In the genomic region with DNA sequence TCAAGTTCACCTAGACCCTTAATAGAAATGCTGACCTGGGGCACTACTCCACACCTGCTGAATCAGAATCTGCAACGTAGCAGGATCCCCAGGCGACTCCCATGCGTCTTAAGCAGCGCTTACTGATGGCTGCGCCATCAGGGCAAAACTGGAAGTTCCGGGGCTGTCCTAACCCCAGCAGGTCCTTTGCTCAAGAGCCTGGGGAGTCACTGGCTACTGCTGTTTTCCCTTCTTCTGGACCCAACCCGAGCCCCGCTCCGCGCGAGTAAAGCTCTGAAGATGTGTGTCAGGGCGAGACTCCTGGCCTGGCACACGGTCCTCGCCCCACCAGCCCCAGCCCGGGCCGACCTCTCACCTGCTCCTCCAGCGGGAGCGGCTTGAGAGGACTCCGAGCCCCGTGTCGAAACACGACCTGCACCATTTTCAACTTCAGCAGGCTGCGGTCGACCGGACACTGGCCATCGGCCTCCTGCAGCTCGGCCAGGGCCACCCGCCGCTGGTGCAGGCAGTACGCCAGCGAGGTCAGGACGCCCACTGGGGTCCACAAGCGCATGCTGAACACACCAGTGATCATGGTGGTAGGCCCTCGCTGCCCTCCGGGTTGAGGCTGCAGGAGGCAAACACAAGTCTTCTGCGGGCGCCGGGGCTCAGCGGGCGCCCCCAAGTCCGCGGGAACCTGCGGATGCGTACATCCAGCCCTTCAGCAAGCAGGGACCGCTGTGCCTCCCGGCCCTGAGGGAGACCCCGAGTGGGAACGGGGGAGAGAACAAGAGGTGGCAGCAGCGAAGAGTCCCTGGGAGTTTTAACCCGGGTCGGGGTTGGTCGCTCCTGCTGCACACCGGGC, we compare ENCODE assay signal across 1 cellular context.
TF ChIP-seq lines count a peak whose summit lies in the region.

No MANE protein-coding gene starts in this region.

TF ChIP-seq in GM12878, 131 proteins besides CTCF, POLR2A, EP300 and RAD21 (continued from another document):
- TF ChIP-seq, protein P1, sequence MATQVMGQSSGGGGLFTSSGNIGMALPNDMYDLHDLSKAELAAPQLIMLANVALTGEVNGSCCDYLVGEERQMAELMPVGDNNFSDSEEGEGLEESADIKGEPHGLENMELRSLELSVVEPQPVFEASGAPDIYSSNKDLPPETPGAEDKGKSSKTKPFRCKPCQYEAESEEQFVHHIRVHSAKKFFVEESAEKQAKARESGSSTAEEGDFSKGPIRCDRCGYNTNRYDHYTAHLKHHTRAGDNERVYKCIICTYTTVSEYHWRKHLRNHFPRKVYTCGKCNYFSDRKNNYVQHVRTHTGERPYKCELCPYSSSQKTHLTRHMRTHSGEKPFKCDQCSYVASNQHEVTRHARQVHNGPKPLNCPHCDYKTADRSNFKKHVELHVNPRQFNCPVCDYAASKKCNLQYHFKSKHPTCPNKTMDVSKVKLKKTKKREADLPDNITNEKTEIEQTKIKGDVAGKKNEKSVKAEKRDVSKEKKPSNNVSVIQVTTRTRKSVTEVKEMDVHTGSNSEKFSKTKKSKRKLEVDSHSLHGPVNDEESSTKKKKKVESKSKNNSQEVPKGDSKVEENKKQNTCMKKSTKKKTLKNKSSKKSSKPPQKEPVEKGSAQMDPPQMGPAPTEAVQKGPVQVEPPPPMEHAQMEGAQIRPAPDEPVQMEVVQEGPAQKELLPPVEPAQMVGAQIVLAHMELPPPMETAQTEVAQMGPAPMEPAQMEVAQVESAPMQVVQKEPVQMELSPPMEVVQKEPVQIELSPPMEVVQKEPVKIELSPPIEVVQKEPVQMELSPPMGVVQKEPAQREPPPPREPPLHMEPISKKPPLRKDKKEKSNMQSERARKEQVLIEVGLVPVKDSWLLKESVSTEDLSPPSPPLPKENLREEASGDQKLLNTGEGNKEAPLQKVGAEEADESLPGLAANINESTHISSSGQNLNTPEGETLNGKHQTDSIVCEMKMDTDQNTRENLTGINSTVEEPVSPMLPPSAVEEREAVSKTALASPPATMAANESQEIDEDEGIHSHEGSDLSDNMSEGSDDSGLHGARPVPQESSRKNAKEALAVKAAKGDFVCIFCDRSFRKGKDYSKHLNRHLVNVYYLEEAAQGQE (IDR thresholded peaks at IDR 0.05; ENCODE audit: low read depth, low read length): no peak
- TF ChIP-seq CREB1 (IDR thresholded peaks at IDR 0.05; ENCODE audit: low read depth) (0 out of 2 replicates have a peak, but pooled peaks have one; percentile 27), SP1 (IDR thresholded peaks at IDR 0.05; ENCODE audit: low read depth, low read length) (no peak), JUNB (IDR thresholded peaks at IDR 0.05) (no peak), KDM1A (IDR thresholded peaks at IDR 0.05; ENCODE audit: borderline replicate concordance) (no peak), SRF (IDR thresholded peaks at IDR 0.05; ENCODE audit: low read depth in 2 of 2, low read length in 2 of 2) (peak; percentile 49 to 93; a peak in 3 of 4 replicates), MTA3 (IDR thresholded peaks at IDR 0.05; ENCODE audit: borderline replicate concordance, low read length) (no peak), NRF1 (conservative IDR thresholded peaks at IDR 0.05; ENCODE audit: low read depth, low read length) (no peak), YY1 (IDR thresholded peaks at IDR 0.05; ENCODE audit: low read depth, low read length) (peak; percentile 47; the same call in 1 of the 2 replicates), MYC (IDR thresholded peaks at IDR 0.05; ENCODE audit: insufficient read depth, insufficient read length, insufficient replicate concordance, low read length, severe bottlenecking) (no peak), EGR1 (IDR thresholded peaks at IDR 0.05; ENCODE audit: borderline replicate concordance in 1 of 2, low read depth in 2 of 2, low read length in 2 of 2) (no peak), SMAD5 (IDR thresholded peaks at IDR 0.05; ENCODE audit: low read depth) (no peak), CHD2 (IDR thresholded peaks at IDR 0.05; ENCODE audit: borderline replicate concordance, low read depth, low read length) (no peak), FOXK2 (IDR thresholded peaks at IDR 0.05) (no peak), POLR2AphosphoS2 (IDR thresholded peaks at IDR 0.05; ENCODE audit: low read depth, low read length) (no peak), SIX5 (IDR thresholded peaks at IDR 0.05; ENCODE audit: low read depth, low read length, severe bottlenecking) (no peak), SMARCA5 (IDR thresholded peaks at IDR 0.05) (0 out of 2 replicates have a peak, but pooled peaks have one; percentile 10), NR2C1 (IDR thresholded peaks at IDR 0.05) (no peak), RCOR1 (conservative IDR thresholded peaks at IDR 0.05; ENCODE audit: low read depth, low read length) (no peak), YBX1 (IDR thresholded peaks at IDR 0.05) (no peak), RUNX3 (IDR thresholded peaks at IDR 0.05; ENCODE audit: low read length) (0 out of 2 replicates have a peak, but pooled peaks have one; percentile 2), SMC3 (IDR thresholded peaks at IDR 0.05; ENCODE audit: borderline replicate concordance, low read length) (no peak), ZZZ3 (IDR thresholded peaks at IDR 0.05; ENCODE audit: control insufficient read depth, insufficient read length, low read depth) (no peak), EED (IDR thresholded peaks at IDR 0.05; ENCODE audit: low read depth) (0 out of 2 replicates have a peak, but pooled peaks have one; percentile 9), CHD4 (IDR thresholded peaks at IDR 0.05) (no peak), HDAC2 (IDR thresholded peaks at IDR 0.05) (no peak), NR2C2 (IDR thresholded peaks at IDR 0.05; ENCODE audit: borderline replicate concordance, control insufficient read depth, insufficient read length, low read depth) (no peak), NR2F1 (conservative IDR thresholded peaks at IDR 0.05) (0 out of 2 replicates have a peak, but pooled peaks have one; percentile 28)
- TF ChIP-seq, protein P2, sequence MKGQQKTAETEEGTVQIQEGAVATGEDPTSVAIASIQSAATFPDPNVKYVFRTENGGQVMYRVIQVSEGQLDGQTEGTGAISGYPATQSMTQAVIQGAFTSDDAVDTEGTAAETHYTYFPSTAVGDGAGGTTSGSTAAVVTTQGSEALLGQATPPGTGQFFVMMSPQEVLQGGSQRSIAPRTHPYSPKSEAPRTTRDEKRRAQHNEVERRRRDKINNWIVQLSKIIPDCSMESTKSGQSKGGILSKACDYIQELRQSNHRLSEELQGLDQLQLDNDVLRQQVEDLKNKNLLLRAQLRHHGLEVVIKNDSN (IDR thresholded peaks at IDR 0.05; ENCODE audit: borderline replicate concordance, extremely low read length, insufficient read depth, low read depth, low read length): no peak
- TF ChIP-seq, protein P3, sequence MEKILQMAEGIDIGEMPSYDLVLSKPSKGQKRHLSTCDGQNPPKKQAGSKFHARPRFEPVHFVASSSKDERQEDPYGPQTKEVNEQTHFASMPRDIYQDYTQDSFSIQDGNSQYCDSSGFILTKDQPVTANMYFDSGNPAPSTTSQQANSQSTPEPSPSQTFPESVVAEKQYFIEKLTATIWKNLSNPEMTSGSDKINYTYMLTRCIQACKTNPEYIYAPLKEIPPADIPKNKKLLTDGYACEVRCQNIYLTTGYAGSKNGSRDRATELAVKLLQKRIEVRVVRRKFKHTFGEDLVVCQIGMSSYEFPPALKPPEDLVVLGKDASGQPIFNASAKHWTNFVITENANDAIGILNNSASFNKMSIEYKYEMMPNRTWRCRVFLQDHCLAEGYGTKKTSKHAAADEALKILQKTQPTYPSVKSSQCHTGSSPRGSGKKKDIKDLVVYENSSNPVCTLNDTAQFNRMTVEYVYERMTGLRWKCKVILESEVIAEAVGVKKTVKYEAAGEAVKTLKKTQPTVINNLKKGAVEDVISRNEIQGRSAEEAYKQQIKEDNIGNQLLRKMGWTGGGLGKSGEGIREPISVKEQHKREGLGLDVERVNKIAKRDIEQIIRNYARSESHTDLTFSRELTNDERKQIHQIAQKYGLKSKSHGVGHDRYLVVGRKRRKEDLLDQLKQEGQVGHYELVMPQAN (conservative IDR thresholded peaks at IDR 0.05): no peak
- TF ChIP-seq, protein P4, sequence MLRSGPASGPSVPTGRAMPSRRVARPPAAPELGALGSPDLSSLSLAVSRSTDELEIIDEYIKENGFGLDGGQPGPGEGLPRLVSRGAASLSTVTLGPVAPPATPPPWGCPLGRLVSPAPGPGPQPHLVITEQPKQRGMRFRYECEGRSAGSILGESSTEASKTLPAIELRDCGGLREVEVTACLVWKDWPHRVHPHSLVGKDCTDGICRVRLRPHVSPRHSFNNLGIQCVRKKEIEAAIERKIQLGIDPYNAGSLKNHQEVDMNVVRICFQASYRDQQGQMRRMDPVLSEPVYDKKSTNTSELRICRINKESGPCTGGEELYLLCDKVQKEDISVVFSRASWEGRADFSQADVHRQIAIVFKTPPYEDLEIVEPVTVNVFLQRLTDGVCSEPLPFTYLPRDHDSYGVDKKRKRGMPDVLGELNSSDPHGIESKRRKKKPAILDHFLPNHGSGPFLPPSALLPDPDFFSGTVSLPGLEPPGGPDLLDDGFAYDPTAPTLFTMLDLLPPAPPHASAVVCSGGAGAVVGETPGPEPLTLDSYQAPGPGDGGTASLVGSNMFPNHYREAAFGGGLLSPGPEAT (IDR thresholded peaks at IDR 0.05; ENCODE audit: low read depth): no peak
- TF ChIP-seq, protein P5, sequence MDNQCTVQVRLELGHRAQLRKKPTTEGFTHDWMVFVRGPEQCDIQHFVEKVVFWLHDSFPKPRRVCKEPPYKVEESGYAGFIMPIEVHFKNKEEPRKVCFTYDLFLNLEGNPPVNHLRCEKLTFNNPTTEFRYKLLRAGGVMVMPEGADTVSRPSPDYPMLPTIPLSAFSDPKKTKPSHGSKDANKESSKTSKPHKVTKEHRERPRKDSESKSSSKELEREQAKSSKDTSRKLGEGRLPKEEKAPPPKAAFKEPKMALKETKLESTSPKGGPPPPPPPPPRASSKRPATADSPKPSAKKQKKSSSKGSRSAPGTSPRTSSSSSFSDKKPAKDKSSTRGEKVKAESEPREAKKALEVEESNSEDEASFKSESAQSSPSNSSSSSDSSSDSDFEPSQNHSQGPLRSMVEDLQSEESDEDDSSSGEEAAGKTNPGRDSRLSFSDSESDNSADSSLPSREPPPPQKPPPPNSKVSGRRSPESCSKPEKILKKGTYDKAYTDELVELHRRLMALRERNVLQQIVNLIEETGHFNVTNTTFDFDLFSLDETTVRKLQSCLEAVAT (IDR thresholded peaks at IDR 0.05): no peak
- TF ChIP-seq, protein P6, sequence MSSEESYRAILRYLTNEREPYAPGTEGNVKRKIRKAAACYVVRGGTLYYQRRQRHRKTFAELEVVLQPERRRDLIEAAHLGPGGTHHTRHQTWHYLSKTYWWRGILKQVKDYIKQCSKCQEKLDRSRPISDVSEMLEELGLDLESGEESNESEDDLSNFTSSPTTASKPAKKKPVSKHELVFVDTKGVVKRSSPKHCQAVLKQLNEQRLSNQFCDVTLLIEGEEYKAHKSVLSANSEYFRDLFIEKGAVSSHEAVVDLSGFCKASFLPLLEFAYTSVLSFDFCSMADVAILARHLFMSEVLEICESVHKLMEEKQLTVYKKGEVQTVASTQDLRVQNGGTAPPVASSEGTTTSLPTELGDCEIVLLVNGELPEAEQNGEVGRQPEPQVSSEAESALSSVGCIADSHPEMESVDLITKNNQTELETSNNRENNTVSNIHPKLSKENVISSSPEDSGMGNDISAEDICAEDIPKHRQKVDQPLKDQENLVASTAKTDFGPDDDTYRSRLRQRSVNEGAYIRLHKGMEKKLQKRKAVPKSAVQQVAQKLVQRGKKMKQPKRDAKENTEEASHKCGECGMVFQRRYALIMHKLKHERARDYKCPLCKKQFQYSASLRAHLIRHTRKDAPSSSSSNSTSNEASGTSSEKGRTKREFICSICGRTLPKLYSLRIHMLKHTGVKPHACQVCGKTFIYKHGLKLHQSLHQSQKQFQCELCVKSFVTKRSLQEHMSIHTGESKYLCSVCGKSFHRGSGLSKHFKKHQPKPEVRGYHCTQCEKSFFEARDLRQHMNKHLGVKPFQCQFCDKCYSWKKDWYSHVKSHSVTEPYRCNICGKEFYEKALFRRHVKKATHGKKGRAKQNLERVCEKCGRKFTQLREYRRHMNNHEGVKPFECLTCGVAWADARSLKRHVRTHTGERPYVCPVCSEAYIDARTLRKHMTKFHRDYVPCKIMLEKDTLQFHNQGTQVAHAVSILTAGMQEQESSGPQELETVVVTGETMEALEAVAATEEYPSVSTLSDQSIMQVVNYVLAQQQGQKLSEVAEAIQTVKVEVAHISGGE (CRISPR knock-in tag; IDR thresholded peaks at IDR 0.05): no peak
- TF ChIP-seq, protein P7, sequence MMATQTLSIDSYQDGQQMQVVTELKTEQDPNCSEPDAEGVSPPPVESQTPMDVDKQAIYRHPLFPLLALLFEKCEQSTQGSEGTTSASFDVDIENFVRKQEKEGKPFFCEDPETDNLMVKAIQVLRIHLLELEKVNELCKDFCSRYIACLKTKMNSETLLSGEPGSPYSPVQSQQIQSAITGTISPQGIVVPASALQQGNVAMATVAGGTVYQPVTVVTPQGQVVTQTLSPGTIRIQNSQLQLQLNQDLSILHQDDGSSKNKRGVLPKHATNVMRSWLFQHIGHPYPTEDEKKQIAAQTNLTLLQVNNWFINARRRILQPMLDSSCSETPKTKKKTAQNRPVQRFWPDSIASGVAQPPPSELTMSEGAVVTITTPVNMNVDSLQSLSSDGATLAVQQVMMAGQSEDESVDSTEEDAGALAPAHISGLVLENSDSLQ (IDR thresholded peaks at IDR 0.05): no peak
- TF ChIP-seq, protein P8, sequence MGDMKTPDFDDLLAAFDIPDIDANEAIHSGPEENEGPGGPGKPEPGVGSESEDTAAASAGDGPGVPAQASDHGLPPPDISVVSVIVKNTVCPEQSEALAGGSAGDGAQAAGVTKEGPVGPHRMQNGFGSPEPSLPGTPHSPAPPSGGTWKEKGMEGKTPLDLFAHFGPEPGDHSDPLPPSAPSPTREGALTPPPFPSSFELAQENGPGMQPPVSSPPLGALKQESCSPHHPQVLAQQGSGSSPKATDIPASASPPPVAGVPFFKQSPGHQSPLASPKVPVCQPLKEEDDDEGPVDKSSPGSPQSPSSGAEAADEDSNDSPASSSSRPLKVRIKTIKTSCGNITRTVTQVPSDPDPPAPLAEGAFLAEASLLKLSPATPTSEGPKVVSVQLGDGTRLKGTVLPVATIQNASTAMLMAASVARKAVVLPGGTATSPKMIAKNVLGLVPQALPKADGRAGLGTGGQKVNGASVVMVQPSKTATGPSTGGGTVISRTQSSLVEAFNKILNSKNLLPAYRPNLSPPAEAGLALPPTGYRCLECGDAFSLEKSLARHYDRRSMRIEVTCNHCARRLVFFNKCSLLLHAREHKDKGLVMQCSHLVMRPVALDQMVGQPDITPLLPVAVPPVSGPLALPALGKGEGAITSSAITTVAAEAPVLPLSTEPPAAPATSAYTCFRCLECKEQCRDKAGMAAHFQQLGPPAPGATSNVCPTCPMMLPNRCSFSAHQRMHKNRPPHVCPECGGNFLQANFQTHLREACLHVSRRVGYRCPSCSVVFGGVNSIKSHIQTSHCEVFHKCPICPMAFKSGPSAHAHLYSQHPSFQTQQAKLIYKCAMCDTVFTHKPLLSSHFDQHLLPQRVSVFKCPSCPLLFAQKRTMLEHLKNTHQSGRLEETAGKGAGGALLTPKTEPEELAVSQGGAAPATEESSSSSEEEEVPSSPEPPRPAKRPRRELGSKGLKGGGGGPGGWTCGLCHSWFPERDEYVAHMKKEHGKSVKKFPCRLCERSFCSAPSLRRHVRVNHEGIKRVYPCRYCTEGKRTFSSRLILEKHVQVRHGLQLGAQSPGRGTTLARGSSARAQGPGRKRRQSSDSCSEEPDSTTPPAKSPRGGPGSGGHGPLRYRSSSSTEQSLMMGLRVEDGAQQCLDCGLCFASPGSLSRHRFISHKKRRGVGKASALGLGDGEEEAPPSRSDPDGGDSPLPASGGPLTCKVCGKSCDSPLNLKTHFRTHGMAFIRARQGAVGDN (IDR thresholded peaks at IDR 0.05): no peak
